Comparison of ENCODE assay signal across 29 cellular contexts in genomic region chr9:135173066-135173465, GRCh38.
DNase-seq lines count a peak whose midpoint lies in the region; ATAC-seq lines count a peak whose summit lies in the region.
"Had no signal": no experiment of that assay in that cellular context is flagged by ENCODE, and none has a peak within 500 bp of the region (broad histone marks: within the 10 kb centered on the region; RNA-seq: fewer than 3 reads in every experiment).

No MANE protein-coding gene starts in this region.

- no peak overlapping the region for H4K91ac ChIP-seq in neuronal stem cell (ENCODE audit: low read depth, low read length, poor library complexity)

- DNase-seq in neuronal stem cell (ENCODE audit: low spot score) (no peak), SIG-M5 treated with dmso at 0.1 percent for 504 hours (lab: John Stamatoyannopoulos, UW; ENCODE audit: unreplicated experiment) (no peak)
- DNase-seq: 8988T; ACHN; AML-193; BE2C; C1 segment of cervical spinal cord; Caco-2; Calu3; CD4-positive, alpha-beta memory T cell; CD4-positive, alpha-beta T cell; CD4-positive, CD25-positive, alpha-beta regulatory T cell; CD8-positive, alpha-beta memory T cell; CD8-positive, alpha-beta T cell; COR-L47; DMS 273 treated with DMSO at 0.1 percent for 48 hours; DMS153; DMS53; DMS79; DMS79 treated with DMSO at 0.1 percent for 48 hours; DND-41; EL had no signal

- H2AK5ac ChIP-seq in neuronal stem cell (ENCODE audit: low read depth, low read length): no peak overlapping the region

- H2AFZ ChIP-seq in neuronal stem cell (ENCODE audit: low read length): no peak overlapping the region

- no peak overlapping the region for H3K9ac ChIP-seq in neuronal stem cell (ENCODE audit: low read depth, low read length, poor library complexity)
- H3K9ac ChIP-seq: BLaER1; BLaER1 treated with 17β-estradiol and CSF1 and Interleukin-3, amounts not matched to agents 10 nM and 100 nM had no signal

- no peak overlapping the region for H2BK120ac ChIP-seq in neuronal stem cell (ENCODE audit: low read depth, low read length)

- H2BK5ac ChIP-seq in neuronal stem cell (ENCODE audit: low read length): no peak overlapping the region

- H3K79me1 ChIP-seq in neuronal stem cell (ENCODE audit: low read depth, low read length): no peaks in the 10 kb centered on the region

- H2BK15ac ChIP-seq in neuronal stem cell (ENCODE audit: low read length): no peak overlapping the region

- peak overlapping the region; percentile 65 for H3K14ac ChIP-seq in neuronal stem cell (ENCODE audit: low read length)

- H3K27ac ChIP-seq in angular gyrus (ENCODE audit: low read depth, low read length) (peak overlapping the region; percentile 32), neuronal stem cell (replicated peaks; ENCODE audit: low read length) (no peak overlapping the region)
- H3K27ac ChIP-seq: 22Rv1; A549; BLaER1; BLaER1 treated with 17β-estradiol and CSF1 and Interleukin-3, amounts not matched to agents 10 nM and 100 nM; C4-2B had no signal

- H2BK12ac ChIP-seq in neuronal stem cell (ENCODE audit: low read length): no peak overlapping the region

- H3K9me3 ChIP-seq in neuronal stem cell (replicated peaks in 1 of 2; ENCODE audit: control insufficient read depth in 2 of 2, insufficient read depth in 1 of 2, low read depth in 1 of 2, low read length in 2 of 2): peaks cover 0 to 5% of the 10 kb centered on the region in 2 donors
- H3K9me3 ChIP-seq: A549; BE2C; BLaER1; BLaER1 treated with 17β-estradiol and CSF1 and Interleukin-3, amounts not matched to agents 10 nM and 100 nM; Caco-2 had no signal

- WGBS in neuronal stem cell (ENCODE audit: extremely low coverage in 2 of 2, insufficient read length in 2 of 2, insufficient replicate concordance in 1 of 2), 2 donors: no CpG with 5 or more reads among the region's 6 CpGs

- H4K8ac ChIP-seq in neuronal stem cell (ENCODE audit: low read depth, low read length): no peak overlapping the region

- no peak overlapping the region for H3K23ac ChIP-seq in neuronal stem cell (ENCODE audit: low read depth, low read length, poor library complexity)

- H3K4me3 ChIP-seq in neuronal stem cell (ENCODE audit: low read length in 2 of 2): no peak overlapping the region
- H3K4me3 ChIP-seq: A549; BLaER1; BLaER1 treated with 17β-estradiol and CSF1 and Interleukin-3, amounts not matched to agents 10 nM and 100 nM had no signal

- peaks cover 0 to 12% (median 0%) of the 10 kb centered on the region in 3 experiments for H3K27me3 ChIP-seq in neuronal stem cell (ENCODE audit: control insufficient read depth in 3 of 3, insufficient read depth in 3 of 3, low read depth in 1 of 3, low read length in 3 of 3)
- H3K27me3 ChIP-seq: BE2C; BLaER1; BLaER1 treated with 17β-estradiol and CSF1 and Interleukin-3, amounts not matched to agents 10 nM and 100 nM had no signal

- ATAC-seq in HG03045 (IDR thresholded peaks at IDR 0.05; ENCODE audit: unreplicated experiment): no peak
- ATAC-seq: A549; CD8-positive, alpha-beta T cell had no signal

- H3K4ac ChIP-seq in neuronal stem cell (ENCODE audit: low read length): no peak overlapping the region

- no peaks in the 10 kb centered on the region for H3K36me3 ChIP-seq in neuronal stem cell (replicated peaks in 1 of 2; ENCODE audit: control insufficient read depth in 2 of 2, insufficient read depth in 2 of 2, low read length in 2 of 2)
- H3K36me3 ChIP-seq: BE2C; BLaER1; BLaER1 treated with 17β-estradiol and CSF1 and Interleukin-3, amounts not matched to agents 10 nM and 100 nM had no signal

- H3K4me1 ChIP-seq in neuronal stem cell (ENCODE audit: control insufficient read depth in 2 of 2, insufficient read depth in 1 of 2, low read depth in 1 of 2, low read length in 2 of 2): peaks cover 0 to 4% of the 10 kb centered on the region in 2 donors
- H3K4me1 ChIP-seq: A549, BLaER1, Caco-2 had no signal

- peak overlapping the region; percentile 32 for H3K18ac ChIP-seq in neuronal stem cell (ENCODE audit: low read length)

- H3K4me2 ChIP-seq in neuronal stem cell (ENCODE audit: insufficient read depth, low read length, poor library complexity, severe bottlenecking): no peak overlapping the region
- H3K4me2 ChIP-seq: A549; BLaER1; BLaER1 treated with 17β-estradiol and CSF1 and Interleukin-3, amounts not matched to agents 10 nM and 100 nM had no signal
